In the genomic region with DNA sequence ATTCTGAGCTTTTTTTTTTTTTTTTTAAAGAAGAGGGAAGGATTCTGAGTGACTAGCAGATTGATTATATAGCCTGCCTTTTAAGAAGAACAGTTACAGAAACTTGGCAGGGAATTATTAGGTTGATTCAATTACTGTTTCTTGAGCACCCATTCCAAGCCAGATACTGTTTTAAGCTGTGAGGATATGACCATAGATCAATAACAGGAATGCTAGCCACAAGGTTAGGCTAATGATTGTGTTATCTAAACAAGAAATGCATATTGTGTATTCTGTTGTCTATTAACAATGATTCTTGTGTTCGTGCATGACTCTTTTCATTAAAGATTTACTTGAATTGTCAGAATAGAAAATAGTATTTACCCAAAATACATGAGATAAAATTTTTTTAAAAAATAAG, we compare ENCODE assay signal across 19 cellular contexts.
DNase-seq lines count a peak whose midpoint lies in the region; ATAC-seq and TF ChIP-seq lines count a peak whose summit lies in the region.
"Had no signal": no experiment of that assay in that cellular context is flagged by ENCODE, and none has a peak within 500 bp of the region (broad histone marks: within the 10 kb centered on the region; RNA-seq: fewer than 3 reads in every experiment).

No MANE protein-coding gene starts in this region.

- no peaks in the 10 kb centered on the region for H3K79me2 ChIP-seq in SK-N-SH (ENCODE audit: insufficient read depth)

- no peak overlapping the region for H3K4me2 ChIP-seq in SK-N-SH
- H3K4me2 ChIP-seq: BLaER1 had no signal

- H3K9me2 ChIP-seq in SK-N-SH: no peaks in the 10 kb centered on the region

- no peak overlapping the region for H3K9ac ChIP-seq in SK-N-SH
- H3K9ac ChIP-seq: BLaER1, GM23248 had no signal

- CTCF ChIA-PET in SK-N-SH (lab: Yijun Ruan, JAX): no interaction called here

- no peaks in the 10 kb centered on the region for H4K20me1 ChIP-seq in SK-N-SH (ENCODE audit: insufficient read depth)
- H4K20me1 ChIP-seq: BLaER1 had no signal

- no peaks in the 10 kb centered on the region; a peak in 1 of 4 replicates for H3K4me1 ChIP-seq in SK-N-SH (ENCODE audit: control insufficient read depth in 1 of 2, insufficient read depth in 2 of 2, low read depth in 1 of 2, low read length in 1 of 2)
- H3K4me1 ChIP-seq: BLaER1 had no signal

- H3F3A ChIP-seq in SK-N-SH (replicated peaks; ENCODE audit: insufficient read depth): no peaks in the 10 kb centered on the region

- DNase-seq in SK-N-SH (no peak), kidney tubule cell (ENCODE audit: low spot score) (peak; percentile 36), renal cortical epithelial cell (ENCODE audit: low read depth) (peak; percentile 46), foreskin fibroblast (no peak)
- DNase-seq: Caco-2; CD4-positive, CD25-positive, alpha-beta regulatory T cell; CD8-positive, alpha-beta T cell; DMS 273 treated with DMSO at 0.1 percent for 48 hours; DMS79; EL; GDM1; GM23248; H7; HCEC 1CT had no signal

- no peak overlapping the region for H3K27ac ChIP-seq in SK-N-SH (ENCODE audit: low read depth in 2 of 2, low read length in 1 of 2)
- H3K27ac ChIP-seq: 22Rv1, BLaER1, C4-2B, GM23248 had no signal

- no peak overlapping the region for H2AFZ ChIP-seq in SK-N-SH (ENCODE audit: low read depth)
- H2AFZ ChIP-seq: GM23248 had no signal

- TF ChIP-seq CTCF in SK-N-SH (IDR thresholded peaks at IDR 0.05): no peak
- TF ChIP-seq CTCF in foreskin fibroblast (IDR thresholded peaks at IDR 0.05; ENCODE audit: low read depth, low read length): no peak

- POLR2A ChIA-PET in SK-N-SH (lab: Yijun Ruan, JAX): no interaction called here

- 68% methylated on average over 1 of the region's 1 CpG for WGBS in SK-N-SH (ENCODE audit: low lambda C conversion rate)

- no peak for TF ChIP-seq RAD21 in SK-N-SH (IDR thresholded peaks at IDR 0.05; ENCODE audit: low read length)

- H3K27me3 ChIP-seq in SK-N-SH (ENCODE audit: insufficient read depth): no peaks in the 10 kb centered on the region
- H3K27me3 ChIP-seq: BLaER1 had no signal

- TF ChIP-seq EP300 in SK-N-SH (IDR thresholded peaks at IDR 0.05; ENCODE audit: borderline replicate concordance in 1 of 2, low read depth in 1 of 2, low read length in 1 of 2): no peak

- no peak overlapping the region for H3K4me3 ChIP-seq in SK-N-SH (ENCODE audit: low read depth in 2 of 2, low read length in 1 of 2)
- no peak overlapping the region for H3K4me3 ChIP-seq in foreskin fibroblast (ENCODE audit: low read depth in 1 of 2, low read length in 2 of 2)
- H3K4me3 ChIP-seq: BLaER1, GM23248 had no signal

- ATAC-seq in SK-N-SH treated with all-trans-retinoic acid at 6 μM for 48 hours: no peak
- no peak for ATAC-seq in GM21737 (IDR thresholded peaks at IDR 0.05; ENCODE audit: unreplicated experiment)
- ATAC-seq: CD8-positive, alpha-beta T cell had no signal

- H3K36me3 ChIP-seq in SK-N-SH (replicated peaks in 1 of 2; ENCODE audit: control insufficient read depth in 1 of 2, insufficient read depth in 2 of 2, low read length in 1 of 2): peaks cover 2 to 13% of the 10 kb centered on the region in 2 experiments

- no peaks in the 10 kb centered on the region for H3K9me3 ChIP-seq in SK-N-SH
- H3K9me3 ChIP-seq: BLaER1, Caco-2 had no signal

TF ChIP-seq in SK-N-SH treated with all-trans-retinoic acid at 6 μM for 48 hours, 23 proteins besides CTCF, POLR2A, EP300 and RAD21:
- TF ChIP-seq PPARA (CRISPR knock-in tag; IDR thresholded peaks at IDR 0.05; ENCODE audit: borderline replicate concordance) (no peak), ESRRG (CRISPR knock-in tag; IDR thresholded peaks at IDR 0.05) (no peak), TOX (CRISPR knock-in tag; IDR thresholded peaks at IDR 0.05; ENCODE audit: borderline replicate concordance) (no peak), ARNTL (CRISPR knock-in tag; IDR thresholded peaks at IDR 0.05; ENCODE audit: borderline replicate concordance, low read depth) (no peak), ISL1 (CRISPR knock-in tag; IDR thresholded peaks at IDR 0.05) (peak; percentile 66), ZNF70 (CRISPR knock-in tag; IDR thresholded peaks at IDR 0.05) (no peak), ZNF8 (CRISPR knock-in tag; IDR thresholded peaks at IDR 0.05) (no peak)

TF ChIP-seq in SK-N-SH, 30 proteins besides CTCF, POLR2A, EP300 and RAD21:
- TF ChIP-seq POLR2AphosphoS5 (IDR thresholded peaks at IDR 0.05; ENCODE audit: low read depth, low read length): no peak
- no peak for TF ChIP-seq FOSL2 (IDR thresholded peaks at IDR 0.05; ENCODE audit: borderline replicate concordance, low read depth)
- no peak for TF ChIP-seq FOXJ3 (CRISPR knock-in tag; IDR thresholded peaks at IDR 0.05)
- no peak for TF ChIP-seq GATA2 (CRISPR knock-in tag; IDR thresholded peaks at IDR 0.05)
- TF ChIP-seq, protein P1, sequence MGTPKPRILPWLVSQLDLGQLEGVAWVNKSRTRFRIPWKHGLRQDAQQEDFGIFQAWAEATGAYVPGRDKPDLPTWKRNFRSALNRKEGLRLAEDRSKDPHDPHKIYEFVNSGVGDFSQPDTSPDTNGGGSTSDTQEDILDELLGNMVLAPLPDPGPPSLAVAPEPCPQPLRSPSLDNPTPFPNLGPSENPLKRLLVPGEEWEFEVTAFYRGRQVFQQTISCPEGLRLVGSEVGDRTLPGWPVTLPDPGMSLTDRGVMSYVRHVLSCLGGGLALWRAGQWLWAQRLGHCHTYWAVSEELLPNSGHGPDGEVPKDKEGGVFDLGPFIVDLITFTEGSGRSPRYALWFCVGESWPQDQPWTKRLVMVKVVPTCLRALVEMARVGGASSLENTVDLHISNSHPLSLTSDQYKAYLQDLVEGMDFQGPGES (IDR thresholded peaks at IDR 0.05; ENCODE audit: low read depth, low read length): no peak
- TF ChIP-seq JUND (IDR thresholded peaks at IDR 0.05): no peak
- no peak for TF ChIP-seq MXI1 (IDR thresholded peaks at IDR 0.05; ENCODE audit: low read depth, low read length)

Comparison
In these comparisons a context has a peak if more than half of its experiments do, and no peak if none do; other contexts are left out.
1. DNase-seq: peak in kidney tubule cell (single experiment) and renal cortical epithelial cell (single experiment); none in SK-N-SH (single experiment) and foreskin fibroblast (0 of 2).